ENCODE assay signal across 1 cellular context in genomic region chr6:44257007-44257752, GRCh38.
TF ChIP-seq lines count a peak whose summit lies in the region.

TSS of gene SLC35B2 (minus strand) at chr6:44257528. CDS start at chr6:44257410, 118 bp downstream.

TF ChIP-seq in GM12878, 131 proteins besides CTCF, POLR2A, EP300 and RAD21 (continued from another document):
- TF ChIP-seq ZBTB33 (IDR thresholded peaks at IDR 0.05) (no peak), CHD2 (IDR thresholded peaks at IDR 0.05; ENCODE audit: borderline replicate concordance, low read depth, low read length) (peak; percentile 80)
TF ChIP-seq in GM12878: peak in this region for 48.
